In the genomic region with DNA sequence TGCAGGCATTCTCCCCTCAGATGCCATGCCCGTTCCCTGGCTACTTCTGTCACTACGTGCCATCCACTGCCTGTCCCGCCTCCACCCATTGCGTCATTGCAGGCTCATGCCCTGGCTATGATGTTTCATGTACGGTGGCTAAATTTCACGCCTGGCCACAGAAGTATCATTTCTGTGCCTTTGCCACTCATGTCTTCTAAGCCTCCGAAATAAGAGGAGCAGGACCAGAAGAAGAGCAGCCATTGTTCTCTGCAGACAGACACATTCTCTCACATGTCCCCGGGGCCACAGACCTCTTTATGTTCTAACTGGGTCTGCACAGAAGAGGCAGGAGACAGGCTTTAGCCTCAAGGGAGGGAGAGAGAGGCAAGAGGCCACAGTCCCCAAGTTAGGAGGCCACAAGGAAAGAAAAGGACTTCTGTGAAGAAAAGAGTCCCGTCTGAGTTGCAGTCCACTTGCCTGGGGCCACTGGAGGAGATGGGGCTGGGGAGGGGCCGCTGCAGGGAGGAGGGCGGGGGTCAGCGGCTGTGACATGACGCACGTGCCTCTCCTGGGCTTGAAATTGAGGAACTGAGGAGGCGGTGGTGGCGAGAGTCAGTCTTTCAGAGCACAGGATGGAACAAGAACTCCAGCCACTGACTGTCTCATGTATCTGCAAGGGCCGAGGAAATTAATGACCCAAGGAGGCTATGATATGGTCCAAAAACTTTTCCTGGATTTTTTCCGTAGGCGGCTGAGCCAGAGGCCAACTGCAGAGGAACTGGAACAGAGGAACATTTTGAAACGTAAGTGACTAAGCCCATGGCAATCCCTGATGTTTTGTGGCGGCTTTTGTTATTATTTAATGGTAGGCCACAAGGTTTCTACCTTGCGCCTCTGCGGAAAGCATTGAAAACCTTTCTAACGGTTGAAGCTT, we compare ENCODE assay signal across 9 cellular contexts. TPM values are rescaled to one million over a fixed set of nuclear protein-coding genes. Genes with fewer than 3 reads are reported as not detected.
DNase-seq lines count a peak whose midpoint lies in the region; ATAC-seq and TF ChIP-seq lines count a peak whose summit lies in the region.
"Had no signal": no experiment of that assay in that cellular context is flagged by ENCODE, and none has a peak within 500 bp of the region (broad histone marks: within the 10 kb centered on the region; RNA-seq: fewer than 3 reads in every experiment).

No MANE protein-coding gene starts in this region.

- H3K36me3 ChIP-seq in testis (ENCODE audit: low read depth, missing control alignments), result no peaks in the 10 kb centered on the region
- no peaks in the 10 kb centered on the region for H3K36me3 ChIP-seq in mammary epithelial cell (ENCODE audit: insufficient read depth, low read length)

- no TSS peak for BruUV-seq in mammary epithelial cell (replicated peaks; lab: Mats Ljungman, UMichigan)

- DNase-seq in AML-193 (lab: John Stamatoyannopoulos, UW), result peak; percentile 89 to 91
- peak; percentile 97 for DNase-seq in foreskin melanocyte
- DNase-seq in testis, result peak; percentile 56
- DNase-seq in mammary epithelial cell, result no peak
- DNase-seq in foreskin fibroblast, result no peak
- no peak for DNase-seq in COLO668 (lab: John Stamatoyannopoulos, UW; ENCODE audit: unreplicated experiment)

- in situ Hi-C loops in mammary epithelial cell (cut with MboI; ENCODE audit: low sequenced_read_pairs in 2 of 2), result no loop called here

- intact Hi-C loops in testis (cut with DNase I; ENCODE audit: low total_unique reads) (no loop called here), mammary epithelial cell (cut with micrococcal nuclease) (no loop called here)

- WGBS in testis, 2 donors, result 88 to 89% methylated on average over 24 of the region's 24 CpGs
- 83% methylated on average over 17 of the region's 24 CpGs for WGBS in mammary epithelial cell (ENCODE audit: low coverage, missing lambda C conversion rate)

- H3K9me3 ChIP-seq in testis (no peaks in the 10 kb centered on the region), mammary epithelial cell (replicated peaks; ENCODE audit: insufficient read depth, low read length) (no peaks in the 10 kb centered on the region)
- H3K9me3 ChIP-seq: thoracic aorta had no signal

- H3K27ac ChIP-seq in testis (no peak overlapping the region), mammary epithelial cell (ENCODE audit: insufficient read depth, low read depth, low read length) (no peak overlapping the region)
- H3K27ac ChIP-seq: thoracic aorta had no signal

- no peaks in the 10 kb centered on the region for H4K20me1 ChIP-seq in mammary epithelial cell (ENCODE audit: insufficient read depth, low read length)

- CTCF ChIA-PET in mammary epithelial cell (lab: Charles Lee; ENCODE audit: low non-redundant PET), result no interaction called here

- no peak overlapping the region for H2AFZ ChIP-seq in mammary epithelial cell (ENCODE audit: low read depth, low read length)

- H3K4me1 ChIP-seq in testis (no peaks in the 10 kb centered on the region), mammary epithelial cell (ENCODE audit: insufficient read depth, low read length) (peaks cover 6% of the 10 kb centered on the region)

- H3K4me2 ChIP-seq in mammary epithelial cell (ENCODE audit: insufficient read depth, low read depth, low read length), result no peak overlapping the region

- H3K4me3 ChIP-seq in testis (no peak overlapping the region), mammary epithelial cell (replicated peaks in 1 of 3; ENCODE audit: insufficient read depth in 1 of 3, low read depth in 2 of 3, low read length in 3 of 3) (no peak overlapping the region), foreskin fibroblast (ENCODE audit: low read depth in 1 of 2, low read length in 2 of 2) (no peak overlapping the region)
- H3K4me3 ChIP-seq: thoracic aorta had no signal

- H3K27me3 ChIP-seq in testis, result no peaks in the 10 kb centered on the region
- H3K27me3 ChIP-seq in mammary epithelial cell (ENCODE audit: insufficient read depth, low read length), result no peaks in the 10 kb centered on the region

- TF ChIP-seq CTCF in testis (IDR thresholded peaks at IDR 0.05) (no peak), mammary epithelial cell (conservative IDR thresholded peaks at IDR 0.05 in 1 of 2, IDR thresholded peaks at IDR 0.05 in 1 of 2; ENCODE audit: extremely low read depth in 1 of 2, insufficient read depth in 1 of 2, low read depth in 1 of 2, low read length in 2 of 2) (no peak), foreskin fibroblast (IDR thresholded peaks at IDR 0.05; ENCODE audit: low read depth, low read length) (no peak)

- ATAC-seq in GM19372 (IDR thresholded peaks at IDR 0.05; ENCODE audit: low read depth, unreplicated experiment), result peak; percentile 67
- ATAC-seq in HG03520 (IDR thresholded peaks at IDR 0.05; ENCODE audit: unreplicated experiment), result peak; percentile 49

- H3K79me2 ChIP-seq in mammary epithelial cell (ENCODE audit: insufficient read depth, low read length), result no peaks in the 10 kb centered on the region

- dilution Hi-C loops in mammary epithelial cell (cut with HindIII; ENCODE audit: low sequenced_read_pairs), result no loop called here

- H3K9ac ChIP-seq in mammary epithelial cell (ENCODE audit: insufficient read depth, low read length), result no peak overlapping the region

- no peak for TF ChIP-seq POLR2A in testis (IDR thresholded peaks at IDR 0.05)

RNA-seq across cellular contexts. Expression of a gene that starts 55.9 kb away (rescaled TPM):
- total RNA-seq in testis (10 to 100 TPM; 24.2 to 28.0 TPM), mammary epithelial cell (10 to 100 TPM; 21.0 to 22.1 TPM)
- polyA plus RNA-seq in testis (ENCODE audit: insufficient read depth, low read depth, low replicate concordance) (48.0 TPM), mammary epithelial cell (21.8 TPM)
- 30.2 TPM for polyA minus RNA-seq in mammary epithelial cell

Comparison
In these comparisons a context has a peak if more than half of its experiments do, and no peak if none do; other contexts are left out.
1. DNase-seq: peak in AML-193 (2 of 2), foreskin melanocyte (single experiment) and testis (single experiment); none in mammary epithelial cell (single experiment), foreskin fibroblast (0 of 2) and COLO668 (single experiment).